ENCODE assay signal across 1 cellular context in genomic region chr17:37744633-37744927, GRCh38.
TF ChIP-seq lines count a peak whose summit lies in the region.

No MANE protein-coding gene starts in this region.

TF ChIP-seq in HepG2, 621 proteins besides CTCF, POLR2A, EP300 and RAD21:
- no peak for TF ChIP-seq ZNF280D (CRISPR knock-in tag; IDR thresholded peaks at IDR 0.05)
- TF ChIP-seq NR2F2 (IDR thresholded peaks at IDR 0.05; ENCODE audit: borderline replicate concordance, low read depth): 0 out of 2 replicates have a peak, but pooled peaks have one; percentile 3
- 0 out of 2 replicates have a peak, but pooled peaks have one; percentile 14 for TF ChIP-seq PAWR (CRISPR knock-in tag; IDR thresholded peaks at IDR 0.05; ENCODE audit: borderline replicate concordance)
- TF ChIP-seq ZBTB38 (CRISPR knock-in tag; IDR thresholded peaks at IDR 0.05): peak; percentile 4
- no peak for TF ChIP-seq SOX6 (IDR thresholded peaks at IDR 0.05)
- 0 out of 2 replicates have a peak, but pooled peaks have one; percentile 8 for TF ChIP-seq SOX6 (CRISPR knock-in tag; IDR thresholded peaks at IDR 0.05)
- TF ChIP-seq ZNF142 (CRISPR knock-in tag; IDR thresholded peaks at IDR 0.05): no peak
- peak; percentile 5; the same call in 1 of the 2 replicates for TF ChIP-seq ZNF552 (CRISPR knock-in tag; IDR thresholded peaks at IDR 0.05; ENCODE audit: borderline replicate concordance)
- no peak for TF ChIP-seq ZNF326 (CRISPR knock-in tag; IDR thresholded peaks at IDR 0.05; ENCODE audit: borderline replicate concordance)
- no peak for TF ChIP-seq ZNF83 (CRISPR knock-in tag; IDR thresholded peaks at IDR 0.05; ENCODE audit: borderline replicate concordance)
